25 cellular contexts compared by ENCODE assay signal in the genomic region with DNA sequence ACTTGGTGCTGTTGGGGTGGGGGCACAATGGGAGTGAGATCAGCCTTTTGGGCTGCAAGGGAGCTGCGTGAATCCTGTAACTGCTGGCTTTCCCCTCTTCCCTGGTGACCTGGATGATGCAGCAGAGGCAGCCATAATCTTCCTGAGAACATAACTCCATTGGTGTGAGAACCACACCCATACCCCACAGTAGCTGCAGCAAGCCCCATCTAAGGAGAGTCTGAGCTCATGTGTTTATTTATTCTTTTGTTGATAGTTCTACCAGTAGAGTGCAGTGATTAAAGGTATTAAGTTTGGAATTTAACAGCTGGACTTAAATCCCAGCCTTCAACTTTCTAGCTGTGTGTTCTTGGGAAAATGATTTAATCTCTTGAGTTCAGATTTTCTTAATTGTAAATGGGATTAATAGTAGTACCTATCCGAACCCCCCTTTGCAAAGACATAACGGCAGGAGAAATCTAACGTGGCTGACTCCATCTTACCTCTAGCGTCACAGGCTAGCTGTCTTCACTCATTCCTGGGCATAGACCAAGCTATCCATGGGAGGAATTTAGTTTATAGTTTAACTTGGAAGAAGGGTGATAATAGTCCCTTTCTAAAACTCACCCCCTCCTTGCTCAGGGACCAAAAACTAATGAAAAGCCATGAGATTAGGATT.
"Had no signal": no experiment of that assay in that cellular context is flagged by ENCODE, and none has a peak within 500 bp of the region (broad histone marks: within the 10 kb centered on the region; RNA-seq: fewer than 3 reads in every experiment).

No MANE protein-coding gene starts in this region.

- H3K36me3 Mint-ChIP-seq: activated CD4-positive, alpha-beta memory T cell treated with anti-CD3 and anti-CD28 coated beads for 36 hours; activated naive CD8-positive, alpha-beta T cell had no signal

- H3K27ac Mint-ChIP-seq: activated CD4-positive, alpha-beta memory T cell treated with anti-CD3 and anti-CD28 coated beads for 36 hours; activated CD4-positive, alpha-beta T cell treated with anti-CD3 and anti-CD28 coated beads, Interleukin-2, amount 10 ng/mL, durations not matched to agents 7 days and 5 days; activated naive CD8-positive, alpha-beta T cell had no signal

- H3K27me3 Mint-ChIP-seq: activated CD4-positive, alpha-beta memory T cell treated with anti-CD3 and anti-CD28 coated beads for 36 hours; activated CD4-positive, alpha-beta T cell treated with anti-CD3 and anti-CD28 coated beads, Interleukin-2, amount 10 ng/mL, durations not matched to agents 7 days and 5 days; brain; central memory CD8-positive, alpha-beta T cell had no signal

- DNase-seq: activated CD4-positive, alpha-beta memory T cell treated with anti-CD3 and anti-CD28 coated beads for 36 hours; activated CD4-positive, alpha-beta T cell treated with anti-CD3 and anti-CD28 coated beads, Interleukin-2, amount 10 ng/mL, durations not matched to agents 7 days and 5 days; activated CD4-positive, CD25-positive, alpha-beta regulatory T cell; activated CD8-positive, alpha-beta memory T cell treated with anti-CD3 and anti-CD28 coated beads for 24 hours; activated effector memory CD4-positive, alpha-beta T cell treated with anti-CD3 and anti-CD28 coated beads, Interleukin-2, amount 50 U/mL, for 16 hours; activated naive CD4-positive, alpha-beta T cell treated with Interleukin-2 at 50 U/mL for 16 hours; activated T-cell treated with anti-CD3 and anti-CD28 coated beads, Interleukin-2, amount 50 U/mL, for 4 hours; amygdala; MM.1S; NCI-H1105 treated with DMSO at 0.1 percent for 48 hours; NCI-H1436 treated with DMSO at 0.1 percent for 48 hours; NCI-H187; NCI-H2081 treated with DMSO at 0.1 percent for 48 hours; NCI-H2227 treated with DMSO at 0.1 percent for 48 hours; NCI-H446 treated with DMSO at 0.1 percent for 48 hours; NCI-H524 treated with DMSO at 0.1 percent for 48 hours; NCI-H748 treated with DMSO at 0.1 percent for 48 hours; RPMI8226; SHP77; T-helper 1 cell had no signal

- H3K4me1 Mint-ChIP-seq: activated CD4-positive, alpha-beta T cell treated with anti-CD3 and anti-CD28 coated beads, Interleukin-2, amount 10 ng/mL, durations not matched to agents 7 days and 5 days; brain; central memory CD8-positive, alpha-beta T cell had no signal

- H3K27ac ChIP-seq: VCaP had no signal

- H3K9me3 Mint-ChIP-seq: activated CD4-positive, alpha-beta T cell treated with anti-CD3 and anti-CD28 coated beads, Interleukin-2, amount 10 ng/mL, durations not matched to agents 7 days and 5 days had no signal

- H3K4me3 Mint-ChIP-seq: activated CD4-positive, alpha-beta memory T cell treated with anti-CD3 and anti-CD28 coated beads for 36 hours; activated CD4-positive, alpha-beta T cell treated with anti-CD3 and anti-CD28 coated beads, Interleukin-2, amount 10 ng/mL, durations not matched to agents 7 days and 5 days; activated naive CD8-positive, alpha-beta T cell; activated T-cell treated with anti-CD3 and anti-CD28 coated beads, Interleukin-2, amount 50 U/mL, for 4 hours; brain; central memory CD8-positive, alpha-beta T cell had no signal

- FAIRE-seq: astrocyte had no signal
